ENCODE assay signal across 1 cellular context in genomic region chr12:12883369-12884001, GRCh38.
A peak's percentile ranks its signal among the peaks of the same experiment; 100 is the strongest.
TF ChIP-seq lines count a peak whose summit lies in the region.

No MANE protein-coding gene starts in this region.

TF ChIP-seq in HepG2, 621 proteins besides CTCF, POLR2A, EP300 and RAD21 (continued from another document and continues in another):
- TF ChIP-seq SOX5 (CRISPR knock-in tag; IDR thresholded peaks at IDR 0.05; ENCODE audit: borderline replicate concordance) (peak; percentile 78; the same call in 1 of the 2 replicates), ZSCAN29 (CRISPR knock-in tag; conservative IDR thresholded peaks at IDR 0.05) (no peak), RXRB (CRISPR knock-in tag; IDR thresholded peaks at IDR 0.05; ENCODE audit: borderline replicate concordance) (no peak), ZNF12 (CRISPR knock-in tag; IDR thresholded peaks at IDR 0.05) (no peak), ZMYM2 (CRISPR knock-in tag; IDR thresholded peaks at IDR 0.05) (no peak), FOXA3 (CRISPR knock-in tag; IDR thresholded peaks at IDR 0.05) (peak; percentile 47; the same call in 1 of the 2 replicates), NR3C1 (CRISPR knock-in tag; IDR thresholded peaks at IDR 0.05) (no peak), MLXIP (CRISPR knock-in tag; IDR thresholded peaks at IDR 0.05; ENCODE audit: borderline replicate concordance) (no peak), NBN (conservative IDR thresholded peaks at IDR 0.05) (no peak), TCF7 (IDR thresholded peaks at IDR 0.05; ENCODE audit: low read depth) (peak; percentile 54), ZNF362 (CRISPR knock-in tag; IDR thresholded peaks at IDR 0.05; ENCODE audit: borderline replicate concordance) (peak; percentile 76), TBX2 (CRISPR knock-in tag; IDR thresholded peaks at IDR 0.05; ENCODE audit: borderline replicate concordance) (peak; percentile 58), KMT2B (CRISPR knock-in tag; IDR thresholded peaks at IDR 0.05) (no peak), TOPORS (CRISPR knock-in tag; IDR thresholded peaks at IDR 0.05) (no peak), ZBTB3 (CRISPR knock-in tag; IDR thresholded peaks at IDR 0.05; ENCODE audit: borderline replicate concordance, low read depth) (0 out of 2 replicates have a peak, but pooled peaks have one; percentile 49), ZNF382 (CRISPR knock-in tag; IDR thresholded peaks at IDR 0.05; ENCODE audit: borderline replicate concordance) (no peak), PPARG (CRISPR knock-in tag; conservative IDR thresholded peaks at IDR 0.05) (no peak), ZNF432 (CRISPR knock-in tag; IDR thresholded peaks at IDR 0.05; ENCODE audit: borderline replicate concordance) (no peak), ZBTB7B (CRISPR knock-in tag; IDR thresholded peaks at IDR 0.05) (no peak), ZNF83 (CRISPR knock-in tag; IDR thresholded peaks at IDR 0.05; ENCODE audit: borderline replicate concordance) (no peak), ZBTB2 (CRISPR knock-in tag; IDR thresholded peaks at IDR 0.05; ENCODE audit: low read depth) (no peak), ZNF275 (CRISPR knock-in tag; IDR thresholded peaks at IDR 0.05; ENCODE audit: borderline replicate concordance) (no peak), MIER3 (CRISPR knock-in tag; IDR thresholded peaks at IDR 0.05; ENCODE audit: borderline replicate concordance) (no peak), STAG1 (CRISPR knock-in tag; IDR thresholded peaks at IDR 0.05) (no peak), SETDB1 (CRISPR knock-in tag; IDR thresholded peaks at IDR 0.05; ENCODE audit: borderline replicate concordance) (no peak), TBL1XR1 (IDR thresholded peaks at IDR 0.05; ENCODE audit: borderline replicate concordance, low read length, partially characterized antibody) (no peak), ZNF674 (CRISPR knock-in tag; IDR thresholded peaks at IDR 0.05; ENCODE audit: low read depth) (no peak), ZNF609 (CRISPR knock-in tag; IDR thresholded peaks at IDR 0.05; ENCODE audit: borderline replicate concordance) (no peak), SIX4 (CRISPR knock-in tag; IDR thresholded peaks at IDR 0.05) (no peak), TCF7L2 (IDR thresholded peaks at IDR 0.05; ENCODE audit: low read depth, low read length) (no peak), ARID3A (IDR thresholded peaks at IDR 0.05; ENCODE audit: low read depth, low read length) (no peak), CENPBD1 (CRISPR knock-in tag; IDR thresholded peaks at IDR 0.05; ENCODE audit: borderline replicate concordance, low read depth) (no peak), NCOA1 (CRISPR knock-in tag; IDR thresholded peaks at IDR 0.05) (no peak), GMEB2 (CRISPR knock-in tag; IDR thresholded peaks at IDR 0.05; ENCODE audit: low read depth) (no peak), PBX3 (CRISPR knock-in tag; IDR thresholded peaks at IDR 0.05; ENCODE audit: borderline replicate concordance) (no peak), ZNF207 (IDR thresholded peaks at IDR 0.05; ENCODE audit: borderline replicate concordance) (no peak), RARA (CRISPR knock-in tag; IDR thresholded peaks at IDR 0.05) (no peak), ZNF652 (CRISPR knock-in tag; IDR thresholded peaks at IDR 0.05; ENCODE audit: borderline replicate concordance, low read depth) (no peak), ZBTB33 (CRISPR knock-in tag; IDR thresholded peaks at IDR 0.05) (no peak)
